In genomic region chr3:112009670-112010069, GRCh38 we compare ENCODE assay signal across 39 cellular contexts. TPM values are rescaled to one million over a fixed set of nuclear protein-coding genes. Genes with fewer than 3 reads are reported as not detected.
"Had no signal": no experiment of that assay in that cellular context is flagged by ENCODE, and none has a peak within 500 bp of the region (broad histone marks: within the 10 kb centered on the region; RNA-seq: fewer than 3 reads in every experiment).

No MANE protein-coding gene starts in this region.

- ATAC-seq: activated CD4-positive, alpha-beta T cell treated with anti-CD3 and anti-CD28 coated beads for 36 hours; activated CD4-positive, CD25-positive, alpha-beta regulatory T cell treated with anti-CD3 and anti-CD28 coated beads, Interleukin-2, amount 50 U/mL, for 24 hours; activated CD8-positive, alpha-beta memory T cell treated with anti-CD3 and anti-CD28 coated beads, Interleukin-2, amount 10 ng/mL, durations not matched to agents 7 days and 5 days; activated naive CD8-positive, alpha-beta T cell treated with anti-CD3 and anti-CD28 coated beads, Interleukin-2, amount 50 U/mL, for 24 hours; WTC11 had no signal

- H3K27me3 ChIP-seq: ascending aorta had no signal

- H3K9me3 Mint-ChIP-seq: activated CD4-positive, alpha-beta memory T cell treated with anti-CD3 and anti-CD28 coated beads, Interleukin-2, amount 10 ng/mL, durations not matched to agents 7 days and 5 days; activated CD4-positive, alpha-beta T cell treated with anti-CD3 and anti-CD28 coated beads, Interleukin-2, amount 10 ng/mL, durations not matched to agents 7 days and 5 days; activated naive CD4-positive, alpha-beta T cell treated with anti-CD3 and anti-CD28 coated beads, Interleukin-2, amount 10 ng/mL, durations not matched to agents 7 days and 5 days; activated naive CD4-positive, alpha-beta T cell treated with anti-CD3 and anti-CD28 coated beads, Interleukin-2, amount 50 U/mL, for 24 hours; activated naive CD8-positive, alpha-beta T cell treated with anti-CD3 and anti-CD28 coated beads, Interleukin-2, amount 10 ng/mL, durations not matched to agents 7 days and 5 days; activated naive CD8-positive, alpha-beta T cell treated with anti-CD3 and anti-CD28 coated beads, Interleukin-2, amount 50 U/mL, for 24 hours; activated T-cell treated with anti-CD3 and anti-CD28 coated beads, Interleukin-2, amount 50 U/mL, for 24 hours; activated T-helper 2 cell treated with anti-CD3 and anti-CD28 coated beads, Interferon-gamma antibody, Interleukin-2, Interleukin-4, amounts not matched to agents 10 μg/mL and 5 μg/mL and 100 μg/mL, durations not matched to agents 14 hours and 24 hours and 36 hours; brain; central memory CD8-positive, alpha-beta T cell; T-helper 1 cell treated with Interleukin-12 subunit alpha and Interleukin-12 subunit beta and Interleukin-4 antibody, amounts not matched to agents 30 μg/mL and 1 μg/mL, for 36 hours; T-helper 2 cell treated with Interferon-gamma antibody and Interleukin-4, amounts not matched to agents 5 μg/mL and 100 μg/mL, for 36 hours; WTC11 had no signal

- H3K27ac Mint-ChIP-seq: activated CD4-positive, alpha-beta memory T cell treated with anti-CD3 and anti-CD28 coated beads, Interleukin-2, amount 10 ng/mL, durations not matched to agents 7 days and 5 days; activated CD4-positive, alpha-beta T cell treated with anti-CD3 and anti-CD28 coated beads for 36 hours; activated CD4-positive, alpha-beta T cell treated with anti-CD3 and anti-CD28 coated beads, Interleukin-2, amount 10 ng/mL, durations not matched to agents 7 days and 5 days; activated CD8-positive, alpha-beta memory T cell treated with anti-CD3 and anti-CD28 coated beads, Interleukin-2, amount 10 ng/mL, durations not matched to agents 7 days and 5 days; activated naive CD4-positive, alpha-beta T cell treated with anti-CD3 and anti-CD28 coated beads, Interleukin-2, amount 10 ng/mL, durations not matched to agents 7 days and 5 days; activated naive CD4-positive, alpha-beta T cell treated with anti-CD3 and anti-CD28 coated beads, Interleukin-2, amount 50 U/mL, for 24 hours; activated naive CD8-positive, alpha-beta T cell; activated naive CD8-positive, alpha-beta T cell treated with anti-CD3 and anti-CD28 coated beads, Interleukin-2, amount 10 ng/mL, durations not matched to agents 7 days and 5 days; activated naive CD8-positive, alpha-beta T cell treated with anti-CD3 and anti-CD28 coated beads, Interleukin-2, amount 50 U/mL, for 24 hours; activated T-cell treated with anti-CD3 and anti-CD28 coated beads, Interleukin-2, amount 50 U/mL, for 24 hours; activated T-helper 2 cell treated with anti-CD3 and anti-CD28 coated beads, Interferon-gamma antibody, Interleukin-2, Interleukin-4, amounts not matched to agents 10 μg/mL and 5 μg/mL and 100 μg/mL, durations not matched to agents 14 hours and 24 hours and 36 hours; T-helper 1 cell treated with Interleukin-12 subunit alpha and Interleukin-12 subunit beta and Interleukin-4 antibody, amounts not matched to agents 30 μg/mL and 1 μg/mL, for 36 hours; T-helper 2 cell treated with Interferon-gamma antibody and Interleukin-4, amounts not matched to agents 5 μg/mL and 100 μg/mL, for 36 hours; WTC11 had no signal

- H3K4me3 ChIP-seq: ascending aorta, cardiac muscle cell had no signal

- H3K36me3 Mint-ChIP-seq: activated CD8-positive, alpha-beta memory T cell treated with anti-CD3 and anti-CD28 coated beads, Interleukin-2, amount 10 ng/mL, durations not matched to agents 7 days and 5 days; activated naive CD4-positive, alpha-beta T cell treated with anti-CD3 and anti-CD28 coated beads, Interleukin-2, amount 10 ng/mL, durations not matched to agents 7 days and 5 days; activated naive CD4-positive, alpha-beta T cell treated with anti-CD3 and anti-CD28 coated beads, Interleukin-2, amount 50 U/mL, for 24 hours; activated naive CD8-positive, alpha-beta T cell; activated naive CD8-positive, alpha-beta T cell treated with anti-CD3 and anti-CD28 coated beads, Interleukin-2, amount 10 ng/mL, durations not matched to agents 7 days and 5 days had no signal

- H3K36me3 ChIP-seq: ascending aorta, cardiac muscle cell had no signal

- H3K4me3 Mint-ChIP-seq: activated CD4-positive, alpha-beta memory T cell treated with anti-CD3 and anti-CD28 coated beads, Interleukin-2, amount 10 ng/mL, durations not matched to agents 7 days and 5 days; activated CD4-positive, alpha-beta T cell treated with anti-CD3 and anti-CD28 coated beads for 36 hours; activated CD4-positive, alpha-beta T cell treated with anti-CD3 and anti-CD28 coated beads, Interleukin-2, amount 10 ng/mL, durations not matched to agents 7 days and 5 days; activated CD8-positive, alpha-beta memory T cell treated with anti-CD3 and anti-CD28 coated beads, Interleukin-2, amount 10 ng/mL, durations not matched to agents 7 days and 5 days; activated naive CD4-positive, alpha-beta T cell treated with anti-CD3 and anti-CD28 coated beads, Interleukin-2, amount 10 ng/mL, durations not matched to agents 7 days and 5 days; activated naive CD4-positive, alpha-beta T cell treated with anti-CD3 and anti-CD28 coated beads, Interleukin-2, amount 50 U/mL, for 24 hours; activated naive CD8-positive, alpha-beta T cell; activated naive CD8-positive, alpha-beta T cell treated with anti-CD3 and anti-CD28 coated beads, Interleukin-2, amount 10 ng/mL, durations not matched to agents 7 days and 5 days; activated naive CD8-positive, alpha-beta T cell treated with anti-CD3 and anti-CD28 coated beads, Interleukin-2, amount 50 U/mL, for 24 hours; activated T-cell treated with anti-CD3 and anti-CD28 coated beads, Interleukin-2, amount 50 U/mL, for 24 hours; brain; central memory CD8-positive, alpha-beta T cell; T-helper 1 cell treated with Interleukin-12 subunit alpha and Interleukin-12 subunit beta and Interleukin-4 antibody, amounts not matched to agents 30 μg/mL and 1 μg/mL, for 36 hours; T-helper 2 cell treated with Interferon-gamma antibody and Interleukin-4, amounts not matched to agents 5 μg/mL and 100 μg/mL, for 36 hours; WTC11 had no signal

- H3K27me3 Mint-ChIP-seq: activated CD4-positive, alpha-beta memory T cell treated with anti-CD3 and anti-CD28 coated beads, Interleukin-2, amount 10 ng/mL, durations not matched to agents 7 days and 5 days; activated CD4-positive, alpha-beta T cell treated with anti-CD3 and anti-CD28 coated beads for 36 hours; activated CD4-positive, alpha-beta T cell treated with anti-CD3 and anti-CD28 coated beads, Interleukin-2, amount 10 ng/mL, durations not matched to agents 7 days and 5 days; activated CD8-positive, alpha-beta memory T cell treated with anti-CD3 and anti-CD28 coated beads, Interleukin-2, amount 10 ng/mL, durations not matched to agents 7 days and 5 days; activated naive CD4-positive, alpha-beta T cell treated with anti-CD3 and anti-CD28 coated beads, Interleukin-2, amount 10 ng/mL, durations not matched to agents 7 days and 5 days; activated naive CD4-positive, alpha-beta T cell treated with anti-CD3 and anti-CD28 coated beads, Interleukin-2, amount 50 U/mL, for 24 hours; activated naive CD8-positive, alpha-beta T cell; activated naive CD8-positive, alpha-beta T cell treated with anti-CD3 and anti-CD28 coated beads, Interleukin-2, amount 10 ng/mL, durations not matched to agents 7 days and 5 days; activated naive CD8-positive, alpha-beta T cell treated with anti-CD3 and anti-CD28 coated beads, Interleukin-2, amount 50 U/mL, for 24 hours; activated T-cell treated with anti-CD3 and anti-CD28 coated beads, Interleukin-2, amount 50 U/mL, for 24 hours; brain; central memory CD8-positive, alpha-beta T cell had no signal

- FAIRE-seq: TTC549 had no signal

- H3K27ac ChIP-seq: ascending aorta, cardiac muscle cell, WERI-Rb-1 had no signal

- H3K9me3 ChIP-seq: ascending aorta had no signal

- DNase-seq: activated CD4-positive, alpha-beta memory T cell treated with anti-CD3 and anti-CD28 coated beads, Interleukin-2, amount 10 ng/mL, durations not matched to agents 7 days and 5 days; activated CD4-positive, alpha-beta T cell treated with anti-CD3 and anti-CD28 coated beads for 1 hour; activated CD4-positive, alpha-beta T cell treated with anti-CD3 and anti-CD28 coated beads for 36 hours; activated CD4-positive, alpha-beta T cell treated with anti-CD3 and anti-CD28 coated beads for 48 hours; activated CD4-positive, alpha-beta T cell treated with anti-CD3 and anti-CD28 coated beads, Interleukin-2, amount 10 ng/mL, durations not matched to agents 7 days and 5 days; activated CD4-positive, alpha-beta T cell treated with anti-CD3 and anti-CD28 coated beads, Interleukin-2, amount 50 U/mL, for 48 hours; activated CD4-positive, CD25-positive, alpha-beta regulatory T cell; activated CD8-positive, alpha-beta memory T cell treated with anti-CD3 and anti-CD28 coated beads for 24 hours; activated CD8-positive, alpha-beta memory T cell treated with anti-CD3 and anti-CD28 coated beads, Interleukin-2, amount 10 ng/mL, durations not matched to agents 7 days and 5 days; activated CD8-positive, alpha-beta memory T cell treated with anti-CD3 and anti-CD28 coated beads, Interleukin-2, amount 50 U/mL, for 48 hours; activated effector memory CD4-positive, alpha-beta T cell treated with Interleukin-2 at 50 U/mL for 16 hours; activated gamma-delta T cell; activated naive CD4-positive, alpha-beta T cell treated with anti-CD3 and anti-CD28 coated beads, Interleukin-2, amount 10 ng/mL, durations not matched to agents 7 days and 5 days; activated naive CD4-positive, alpha-beta T cell treated with Interleukin-2 at 50 U/mL for 16 hours; activated naive CD8-positive, alpha-beta T cell treated with anti-CD3 and anti-CD28 coated beads, Interleukin-2, amount 10 ng/mL, durations not matched to agents 7 days and 5 days; activated naive CD8-positive, alpha-beta T cell treated with anti-CD3 and anti-CD28 coated beads, Interleukin-2, amount 50 U/mL, for 24 hours; activated T-cell treated with anti-CD3 and anti-CD28 coated beads, Interleukin-2, amount 50 U/mL, for 24 hours; activated T-cell treated with anti-CD3 and anti-CD28 coated beads, Interleukin-2, amount 50 U/mL, for 48 hours; amygdala; anterior cingulate cortex; caudate nucleus; cerebellar nuclear complex; SW 1271; T-helper 1 cell; T-helper 2 cell; T-helper 9 cell; WERI-Rb-1 had no signal

RNA-seq across cellular contexts. Expression of gene TAGLN3, which starts 10.9 kb away (rescaled TPM):
- total RNA-seq: activated CD8-positive, alpha-beta memory T cell treated with anti-CD3 and anti-CD28 coated beads, Interleukin-2, amount 10 ng/mL, durations not matched to agents 7 days and 5 days; activated naive CD8-positive, alpha-beta T cell treated with anti-CD3 and anti-CD28 coated beads, Interleukin-2, amount 10 ng/mL, durations not matched to agents 7 days and 5 days; ascending aorta had no signal

RNA-seq across cellular contexts. Expression of gene TMPRSS7, which starts 24.9 kb away (rescaled TPM):
- total RNA-seq: activated CD4-positive, alpha-beta memory T cell treated with anti-CD3 and anti-CD28 coated beads, Interleukin-2, amount 10 ng/mL, durations not matched to agents 7 days and 5 days; activated CD4-positive, alpha-beta T cell treated with anti-CD3 and anti-CD28 coated beads for 36 hours; activated CD4-positive, alpha-beta T cell treated with anti-CD3 and anti-CD28 coated beads, Interleukin-2, amount 10 ng/mL, durations not matched to agents 7 days and 5 days; activated CD8-positive, alpha-beta memory T cell treated with anti-CD3 and anti-CD28 coated beads, Interleukin-2, amount 10 ng/mL, durations not matched to agents 7 days and 5 days; activated naive CD8-positive, alpha-beta T cell treated with anti-CD3 and anti-CD28 coated beads, Interleukin-2, amount 10 ng/mL, durations not matched to agents 7 days and 5 days; activated T-helper 2 cell treated with anti-CD3 and anti-CD28 coated beads, Interferon-gamma antibody, Interleukin-2, Interleukin-4, amounts not matched to agents 10 μg/mL and 5 μg/mL and 100 μg/mL, durations not matched to agents 14 hours and 24 hours and 36 hours; ascending aorta; cardiac muscle cell; WTC11 had no signal
- polyA plus RNA-seq: cardiac muscle cell had no signal
